Comparison of ENCODE assay signal across 8 cellular contexts in genomic region chr4:158169931-158170690, GRCh38. TPM values are rescaled to one million over a fixed set of nuclear protein-coding genes. Genes with fewer than 3 reads are reported as not detected.
A peak's percentile ranks its signal among the peaks of the same experiment; 100 is the strongest.
DNase-seq lines count a peak whose midpoint lies in the region; ATAC-seq and TF ChIP-seq lines count a peak whose summit lies in the region.

No MANE protein-coding gene starts in this region.

- in situ Hi-C loops in brain microvascular endothelial cell (cut with HindIII; ENCODE audit: low pct_ligation_motif_present, low sequenced_read_pairs), result loop anchor here (10.0 kb wide), 1 partner anchor 165 kb away; no protein-coding TSS in a partner anchor

- H3K27ac ChIP-seq in brain microvascular endothelial cell (no peak overlapping the region), lower lobe of right lung (peak overlapping the region; percentile 74), upper lobe of right lung (peak overlapping the region; percentile 61)

- peaks cover 31% of the 10 kb centered on the region for H3K4me1 ChIP-seq in lower lobe of right lung
- peaks cover 14% of the 10 kb centered on the region for H3K4me1 ChIP-seq in upper lobe of right lung

- H3K36me3 ChIP-seq in brain microvascular endothelial cell (replicated peaks) (no peaks in the 10 kb centered on the region), lower lobe of right lung (no peaks in the 10 kb centered on the region), upper lobe of right lung (no peaks in the 10 kb centered on the region)

- DNase-seq in NCI-H146 (lab: John Stamatoyannopoulos, UW) (peak; percentile 16), NCI-H146 treated with DMSO at 0.1 percent for 48 hours (lab: John Stamatoyannopoulos, UW; ENCODE audit: unreplicated experiment) (no peak), brain microvascular endothelial cell (no peak), lower lobe of right lung (no peak), upper lobe of right lung (no peak), DMS79 (lab: John Stamatoyannopoulos, UW) (no peak), NCI-H1436 treated with DMSO at 0.1 percent for 48 hours (lab: John Stamatoyannopoulos, UW) (no peak)
- no peak for DNase-seq in activated T-cell treated with anti-CD3 and anti-CD28 coated beads, Interleukin-2, amount 50 U/mL, for 48 hours

- H3K9me3 ChIP-seq in lower lobe of right lung (no peaks in the 10 kb centered on the region), upper lobe of right lung (no peaks in the 10 kb centered on the region)

- no peak for TF ChIP-seq CTCF in brain microvascular endothelial cell (IDR thresholded peaks at IDR 0.05; ENCODE audit: low read depth, low read length, missing control alignments)
- no peak for TF ChIP-seq CTCF in lower lobe of right lung (IDR thresholded peaks at IDR 0.05)
- no peak for TF ChIP-seq CTCF in upper lobe of right lung (IDR thresholded peaks at IDR 0.05)

- ATAC-seq in lower lobe of right lung (peak; percentile 15 to 47), upper lobe of right lung (peak; percentile 17)

- H3K4me3 ChIP-seq in brain microvascular endothelial cell (ENCODE audit: low read depth, low read length) (peak overlapping the region; percentile 47), lower lobe of right lung (peak overlapping the region; percentile 53), upper lobe of right lung (peak overlapping the region; percentile 52)

- intact Hi-C loops in lower lobe of right lung (cut with DNase I), result loop anchor here (5.0 kb wide), 1 partner anchor 178 kb away; no protein-coding TSS in a partner anchor
- intact Hi-C loops in upper lobe of right lung (cut with DNase I), result loop anchor here (10.0 kb wide), 1 partner anchor 175 kb away; no protein-coding TSS in a partner anchor

- H3K27me3 ChIP-seq in brain microvascular endothelial cell (replicated peaks), result no peaks in the 10 kb centered on the region
- H3K27me3 ChIP-seq in lower lobe of right lung (ENCODE audit: low read depth), result no peaks in the 10 kb centered on the region
- H3K27me3 ChIP-seq in upper lobe of right lung, result no peaks in the 10 kb centered on the region

RNA-seq across cellular contexts. Expression of gene GASK1B, which starts 2.7 kb away (rescaled TPM):
- 22.7 TPM for total RNA-seq in lower lobe of right lung
- total RNA-seq in upper lobe of right lung, result 37.3 TPM

RNA-seq across cellular contexts. Expression of gene TMEM144, which starts 40.2 kb away (rescaled TPM):
- total RNA-seq in lower lobe of right lung, result 13.1 TPM
- total RNA-seq in upper lobe of right lung, result 15.5 TPM
